17 cellular contexts compared by ENCODE assay signal in the genomic region with DNA sequence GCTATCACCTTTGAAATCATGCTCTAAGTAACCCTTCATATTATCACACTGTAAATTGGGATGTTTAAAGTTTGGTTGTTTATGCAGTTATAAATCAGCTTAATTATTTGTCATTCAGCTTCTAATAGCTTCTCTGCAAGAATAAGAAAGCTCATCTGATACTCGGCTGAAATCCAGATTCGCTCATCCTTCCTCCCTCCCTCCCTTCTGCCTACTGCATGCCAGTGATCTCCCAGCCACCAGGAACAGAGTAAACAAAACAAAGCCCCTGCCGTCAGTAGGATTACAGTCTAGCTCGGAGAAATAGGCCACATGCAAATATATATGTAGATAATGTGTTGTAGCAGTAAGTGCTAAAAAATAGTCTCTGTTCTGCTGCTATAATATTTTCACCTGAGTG.
A peak's percentile ranks its signal among the peaks of the same experiment; 100 is the strongest.
DNase-seq lines count a peak whose midpoint lies in the region; ATAC-seq and TF ChIP-seq lines count a peak whose summit lies in the region.
"Had no signal": no experiment of that assay in that cellular context is flagged by ENCODE, and none has a peak within 500 bp of the region (broad histone marks: within the 10 kb centered on the region; RNA-seq: fewer than 3 reads in every experiment).

No MANE protein-coding gene starts in this region.

- WGBS in heart right ventricle, 2 donors, result 53 to 66% methylated on average over 4 of the region's 4 CpGs
- 64% methylated on average over 4 of the region's 4 CpGs for WGBS in right cardiac atrium

- peaks cover 0 to 32% (median 4%) of the 10 kb centered on the region in 9 donors for H3K4me1 ChIP-seq in heart right ventricle
- peaks cover 1% of the 10 kb centered on the region for H3K4me1 ChIP-seq in right cardiac atrium (ENCODE audit: control insufficient read depth, insufficient read depth, low read length)
- H3K4me1 ChIP-seq: BLaER1, HAP-1 had no signal

- H3K4me3 ChIP-seq in heart right ventricle (no peak overlapping the region), right cardiac atrium (ENCODE audit: low read length) (no peak overlapping the region)
- H3K4me3 ChIP-seq: BLaER1, GM12878, GM23248, HAP-1 had no signal

- no peaks in the 10 kb centered on the region for H3K36me3 ChIP-seq in heart right ventricle
- H3K36me3 ChIP-seq: BLaER1, HAP-1 had no signal

- DNase-seq in G401 (ENCODE audit: low spot score), result peak; percentile 83
- no peak for DNase-seq in heart right ventricle
- DNase-seq in right cardiac atrium, result no peak
- DNase-seq in mesenteric fat pad (ENCODE audit: low spot score), result no peak
- no peak for DNase-seq in Kasumi-1 (lab: John Stamatoyannopoulos, UW)
- DNase-seq: 8988T; Calu3; CD8-positive, alpha-beta T cell; DMS79 treated with DMSO at 0.1 percent for 48 hours; GM23248; IMR-90 had no signal

- no peak for TF ChIP-seq CTCF in heart right ventricle (IDR thresholded peaks at IDR 0.05)

- intact Hi-C loops in heart right ventricle (cut with DNase I), result no loop called here
- intact Hi-C loops in right cardiac atrium (cut with DNase I), result no loop called here

- ATAC-seq in heart right ventricle (peak in 4 of 8 donors; percentile 29 to 54 (median 46)), right cardiac atrium (peak in 1 of 2 donors; percentile 43), esophagus mucosa (no peak)
- ATAC-seq: CD8-positive, alpha-beta T cell; GM12878 had no signal

- H3K9me3 ChIP-seq in heart right ventricle (peaks cover 0 to 4% (median 0%) of the 10 kb centered on the region in 11 donors), right cardiac atrium (ENCODE audit: control insufficient read depth, low read length) (no peaks in the 10 kb centered on the region)
- H3K9me3 ChIP-seq: BLaER1, HAP-1 had no signal

- H3K27me3 ChIP-seq in heart right ventricle (no peaks in the 10 kb centered on the region), right cardiac atrium (ENCODE audit: control insufficient read depth, insufficient read depth) (no peaks in the 10 kb centered on the region)
- H3K27me3 ChIP-seq: BLaER1 had no signal

- in situ Hi-C loops in G401 (cut with HindIII; ENCODE audit: low sequenced_read_pairs), result no loop called here

- H3K27ac ChIP-seq in cingulate gyrus (ENCODE audit: low read depth, low read length) (peak overlapping the region; percentile 34), heart right ventricle (peak overlapping the region; percentile 44 to 88 (median 82)), right cardiac atrium (ENCODE audit: low read length) (peak overlapping the region; percentile 70)
- H3K27ac ChIP-seq: BLaER1, GM23248, HL-60 had no signal
